In the genomic region with DNA sequence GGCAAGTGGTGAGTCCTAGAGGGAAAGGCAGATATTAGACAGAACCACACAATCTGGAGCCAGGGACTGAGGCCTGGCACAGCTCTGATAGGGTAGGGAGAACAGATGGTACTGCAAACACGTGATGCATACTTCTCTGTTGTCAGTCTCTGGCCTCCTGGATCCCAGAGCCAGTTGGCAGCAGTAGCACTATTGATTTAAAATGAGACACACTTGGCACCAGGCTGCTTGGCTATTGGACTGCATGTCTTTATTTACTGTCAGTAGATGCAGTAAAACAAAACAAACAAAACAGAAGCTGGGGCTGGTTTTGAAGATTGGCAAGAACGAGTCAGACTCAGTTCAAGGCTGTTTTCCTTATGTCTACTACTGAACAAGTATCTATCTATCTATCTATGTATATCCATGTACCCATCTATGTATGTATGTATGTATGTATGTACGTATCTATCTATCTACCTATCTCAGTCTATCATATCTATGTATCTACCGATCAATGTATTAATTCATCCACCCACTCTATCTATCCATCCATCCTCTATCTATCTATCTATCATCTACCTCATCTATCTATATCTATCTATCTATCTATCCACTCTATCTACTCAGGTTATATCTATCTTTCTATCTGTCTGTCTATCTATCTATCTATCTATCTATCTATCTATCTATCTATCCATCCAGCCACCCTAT, we compare ENCODE assay signal across 1 cellular context.
TF ChIP-seq lines count a peak whose summit lies in the region.

No MANE protein-coding gene starts in this region.

TF ChIP-seq in SK-N-SH treated with all-trans-retinoic acid at 6 μM for 48 hours, 23 proteins besides CTCF, POLR2A, EP300 and RAD21 (continued from another document):
- TF ChIP-seq, protein P1, sequence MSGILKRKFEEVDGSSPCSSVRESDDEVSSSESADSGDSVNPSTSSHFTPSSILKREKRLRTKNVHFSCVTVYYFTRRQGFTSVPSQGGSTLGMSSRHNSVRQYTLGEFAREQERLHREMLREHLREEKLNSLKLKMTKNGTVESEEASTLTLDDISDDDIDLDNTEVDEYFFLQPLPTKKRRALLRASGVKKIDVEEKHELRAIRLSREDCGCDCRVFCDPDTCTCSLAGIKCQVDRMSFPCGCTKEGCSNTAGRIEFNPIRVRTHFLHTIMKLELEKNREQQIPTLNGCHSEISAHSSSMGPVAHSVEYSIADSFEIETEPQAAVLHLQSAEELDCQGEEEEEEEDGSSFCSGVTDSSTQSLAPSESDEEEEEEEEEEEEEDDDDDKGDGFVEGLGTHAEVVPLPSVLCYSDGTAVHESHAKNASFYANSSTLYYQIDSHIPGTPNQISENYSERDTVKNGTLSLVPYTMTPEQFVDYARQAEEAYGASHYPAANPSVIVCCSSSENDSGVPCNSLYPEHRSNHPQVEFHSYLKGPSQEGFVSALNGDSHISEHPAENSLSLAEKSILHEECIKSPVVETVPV (CRISPR knock-in tag; IDR thresholded peaks at IDR 0.05), result no peak
TF ChIP-seq in SK-N-SH treated with all-trans-retinoic acid at 6 μM for 48 hours: peak in this region for 0.
